Comparison of ENCODE assay signal across 1 cellular context in the genomic region with DNA sequence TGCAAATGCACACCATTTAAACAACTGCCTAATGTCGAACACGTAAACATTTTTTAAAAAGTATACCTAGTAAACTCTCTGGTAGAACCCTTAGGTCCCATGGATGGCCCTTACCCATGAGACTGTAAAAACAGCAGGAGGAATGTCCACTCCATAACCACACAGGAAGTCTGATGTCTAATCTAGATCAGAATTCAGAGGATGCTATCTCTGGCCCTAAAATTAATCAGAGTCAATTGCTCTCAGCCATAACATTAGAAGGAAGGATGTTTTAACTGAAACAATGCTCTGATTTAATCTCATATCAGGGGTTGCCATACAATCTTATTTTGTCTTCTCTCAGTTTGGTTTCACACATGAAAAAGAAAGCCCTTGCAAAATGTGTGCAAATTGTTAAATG.
TF ChIP-seq lines count a peak whose summit lies in the region.

No MANE protein-coding gene starts in this region.

TF ChIP-seq in SK-N-SH treated with all-trans-retinoic acid at 6 μM for 48 hours, 23 proteins besides CTCF, POLR2A, EP300 and RAD21 (continued from another document):
- TF ChIP-seq PATZ1 (CRISPR knock-in tag; IDR thresholded peaks at IDR 0.05; ENCODE audit: borderline replicate concordance): no peak
